Comparison of ENCODE assay signal across 9 cellular contexts in the genomic region with DNA sequence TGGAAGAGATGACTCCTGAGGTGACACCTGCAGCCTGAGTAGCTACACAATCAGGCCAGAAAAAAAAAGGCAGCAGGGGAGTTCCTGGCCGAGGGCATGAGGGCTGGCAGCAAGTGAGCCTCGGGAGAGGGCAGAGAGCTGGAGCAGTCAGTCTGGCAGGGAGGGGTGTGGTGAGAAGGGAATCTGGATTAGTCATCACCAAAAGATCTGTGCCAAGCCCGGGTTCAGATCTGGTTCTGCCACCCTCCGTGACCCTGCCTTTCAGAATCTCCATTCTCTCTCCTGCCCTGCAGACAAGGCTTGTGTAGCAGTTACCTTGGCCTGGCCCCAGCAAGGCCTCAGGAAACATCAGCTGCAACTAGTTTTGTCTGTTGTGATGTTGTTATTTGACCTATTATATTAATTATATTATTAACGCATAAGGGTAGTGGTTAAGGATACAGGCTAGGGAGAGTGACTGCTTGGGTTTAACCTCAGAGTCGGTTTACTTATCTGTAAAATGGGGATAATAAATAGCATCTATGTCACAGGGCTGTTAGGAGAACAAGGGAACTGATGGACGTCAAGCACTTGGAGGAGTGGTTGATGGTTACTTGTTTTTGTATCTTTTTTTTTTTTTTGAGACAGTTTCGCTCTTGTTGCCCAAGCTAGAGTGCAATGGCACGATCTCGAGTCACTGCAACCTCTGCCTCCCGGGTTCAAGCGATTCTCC. TPM values are rescaled to one million over a fixed set of nuclear protein-coding genes. Genes with fewer than 3 reads are reported as not detected.
A peak's percentile ranks its signal among the peaks of the same experiment; 100 is the strongest.
DNase-seq lines count a peak whose midpoint lies in the region; ATAC-seq and TF ChIP-seq lines count a peak whose summit lies in the region.
"Had no signal": no experiment of that assay in that cellular context is flagged by ENCODE, and none has a peak within 500 bp of the region (broad histone marks: within the 10 kb centered on the region; RNA-seq: fewer than 3 reads in every experiment).

No MANE protein-coding gene starts in this region.

- CTCF ChIA-PET in activated B cell treated with CpG ODN at 0.5 μM for 24 hours (lab: Charles Lee) = interaction anchor here (1.4 to 2.4 kb wide), 2 partner anchors 8 to 9 kb away, joined by 3 to 12 read pairs; no protein-coding TSS in a partner anchor

- H3K36me3 Mint-ChIP-seq in activated B cell treated with CpG ODN at 0.5 μM for 24 hours (ENCODE audit: low read depth) (peaks cover 19% of the 10 kb centered on the region), type B pancreatic cell (peaks cover 9% of the 10 kb centered on the region)
- H3K36me3 Mint-ChIP-seq in naive thymus-derived CD8-positive, alpha-beta T cell = peaks cover 0 to 10% (median 5%) of the 10 kb centered on the region in 3 donors

- intact Hi-C loops in activated B cell treated with CpG ODN at 0.5 μM for 24 hours (cut with micrococcal nuclease) = no loop called here

- POLR2A ChIA-PET in activated B cell treated with CpG ODN at 0.5 μM for 24 hours (lab: Charles Lee) = interaction anchor here (0.6 to 1.5 kb wide), 3 partner anchors 9 to 22 kb away, joined by 4 to 7 read pairs (median 6); partner anchors contain the start of gene TBCB
- POLR2A ChIA-PET in naive thymus-derived CD8-positive, alpha-beta T cell (lab: Charles Lee) = interaction anchor here (1.0 to 2.1 kb wide), 3 partner anchors 13 to 206 kb away, joined by 3 to 5 read pairs (median 4); partner anchors contain the start of gene TBCB

- TF ChIP-seq CTCF in activated B cell treated with CpG ODN at 0.5 μM for 24 hours (IDR thresholded peaks at IDR 0.05) (no peak), type B pancreatic cell (conservative IDR thresholded peaks at IDR 0.05) (no peak)

- H3K4me3 Mint-ChIP-seq in activated B cell treated with CpG ODN at 0.5 μM for 24 hours (no peak overlapping the region), type B pancreatic cell (peak overlapping the region; percentile 66)
- no peak overlapping the region for H3K4me3 Mint-ChIP-seq in naive thymus-derived CD8-positive, alpha-beta T cell

- in situ Hi-C loops in ACHN (cut with HindIII; ENCODE audit: low pct_ligation_motif_present, low pct_unique_long_range_greater_than_20kb, low sequenced_read_pairs) = no loop called here

- H3K27ac Mint-ChIP-seq in activated B cell treated with CpG ODN at 0.5 μM for 24 hours = peak overlapping the region; percentile 30
- H3K27ac Mint-ChIP-seq in type B pancreatic cell = peak overlapping the region; percentile 93
- H3K27ac Mint-ChIP-seq in naive thymus-derived CD8-positive, alpha-beta T cell = peak overlapping the region in 3 of 10 donors; percentile 1 to 23 (median 7)

- ATAC-seq in activated B cell treated with CpG ODN at 0.5 μM for 24 hours (ENCODE audit: low read depth) = no peak
- ATAC-seq in naive thymus-derived CD8-positive, alpha-beta T cell = no peak
- ATAC-seq in GM19328 (IDR thresholded peaks at IDR 0.05; ENCODE audit: unreplicated experiment) = no peak

- H3K27me3 Mint-ChIP-seq in activated B cell treated with CpG ODN at 0.5 μM for 24 hours (peaks cover 2% of the 10 kb centered on the region), type B pancreatic cell (no peaks in the 10 kb centered on the region)
- no peaks in the 10 kb centered on the region for H3K27me3 Mint-ChIP-seq in naive thymus-derived CD8-positive, alpha-beta T cell

- peaks cover 14% of the 10 kb centered on the region for H3K4me1 Mint-ChIP-seq in activated B cell treated with CpG ODN at 0.5 μM for 24 hours
- H3K4me1 Mint-ChIP-seq in type B pancreatic cell (ENCODE audit: unreplicated experiment) = peaks cover 9% of the 10 kb centered on the region
- peaks cover 10 to 32% (median 16%) of the 10 kb centered on the region in 4 donors for H3K4me1 Mint-ChIP-seq in naive thymus-derived CD8-positive, alpha-beta T cell

- H3K9me3 Mint-ChIP-seq in activated B cell treated with CpG ODN at 0.5 μM for 24 hours = no peaks in the 10 kb centered on the region
- peaks cover 5% of the 10 kb centered on the region for H3K9me3 Mint-ChIP-seq in type B pancreatic cell
- peaks cover 0 to 2% (median 0%) of the 10 kb centered on the region in 9 donors for H3K9me3 Mint-ChIP-seq in naive thymus-derived CD8-positive, alpha-beta T cell

- DNase-seq in ACHN (peak; percentile 81), HT1080 (ENCODE audit: low read depth) (peak; percentile 86), activated B cell treated with CpG ODN at 0.5 μM for 24 hours (no peak), islet precursor cell (peak; percentile 71), type B pancreatic cell (ENCODE audit: extremely low spot score, unreplicated experiment) (no peak), iPS-NIHi7 (ENCODE audit: extremely low spot score) (no peak)
- DNase-seq in naive thymus-derived CD8-positive, alpha-beta T cell = no peak

RNA-seq across cellular contexts. Expression of gene CAPNS1, which starts 2.7 kb away (rescaled TPM):
- 391 and 431 TPM in 2 replicates for total RNA-seq in HT1080 (2014; rRNA removed; shearing (Covaris generic))
- polyA plus RNA-seq in HT1080 (2015; cell fraction: cytosol; rRNA removed) = 426 and 495 TPM in 2 replicates
- polyA plus RNA-seq in HT1080 (2015; cell fraction: nucleus; rRNA removed) = 268 and 269 TPM in 2 replicates
- total RNA-seq in activated B cell treated with CpG ODN at 0.5 μM for 24 hours (442 and 477 TPM in 2 replicates), type B pancreatic cell (ENCODE audit: low replicate concordance) (426 and 510 TPM in 2 replicates)
- total RNA-seq in naive thymus-derived CD8-positive, alpha-beta T cell = 100 to 1,000 TPM; 228 to 239 TPM
- polyA plus RNA-seq in naive thymus-derived CD8-positive, alpha-beta T cell = 100 to 1,000 TPM in 1 of 3 donors, 10 to 100 TPM in 2; 93.4 to 137 (median 100.0) TPM

RNA-seq across cellular contexts. Expression of gene COX7A1, which starts 15.1 kb away (rescaled TPM):
- total RNA-seq in HT1080 (2014; rRNA removed; shearing (Covaris generic)) = not detected in 2 replicates
- not detected in 2 replicates for polyA plus RNA-seq in HT1080 (2015; cell fraction: cytosol; rRNA removed)
- not detected in 2 replicates for polyA plus RNA-seq in HT1080 (2015; cell fraction: nucleus; rRNA removed)
- not detected in 2 replicates for total RNA-seq in activated B cell treated with CpG ODN at 0.5 μM for 24 hours
- total RNA-seq in type B pancreatic cell (ENCODE audit: low replicate concordance) = not detected in 2 replicates
- total RNA-seq in naive thymus-derived CD8-positive, alpha-beta T cell = not detected
- polyA plus RNA-seq in naive thymus-derived CD8-positive, alpha-beta T cell = not detected

RNA-seq across cellular contexts. Expression of gene TBCB, which starts 21.9 kb away (rescaled TPM):
- total RNA-seq in HT1080 (2014; rRNA removed; shearing (Covaris generic)) = 176 and 193 TPM in 2 replicates
- 114 and 200 TPM in 2 replicates for polyA plus RNA-seq in HT1080 (2015; cell fraction: cytosol; rRNA removed)
- 69.1 and 103 TPM in 2 replicates for polyA plus RNA-seq in HT1080 (2015; cell fraction: nucleus; rRNA removed)
- total RNA-seq in activated B cell treated with CpG ODN at 0.5 μM for 24 hours (138 and 144 TPM in 2 replicates), type B pancreatic cell (ENCODE audit: low replicate concordance) (106 and 148 TPM in 2 replicates)
- 100 to 1,000 TPM; 111 to 120 TPM for total RNA-seq in naive thymus-derived CD8-positive, alpha-beta T cell
- polyA plus RNA-seq in naive thymus-derived CD8-positive, alpha-beta T cell = 100 to 1,000 TPM; 169 to 208 (median 179) TPM

RNA-seq across cellular contexts. Expression of gene POLR2I, which starts 22.5 kb away (rescaled TPM):
- 124 and 135 TPM in 2 replicates for total RNA-seq in HT1080 (2014; rRNA removed; shearing (Covaris generic))
- 32.7 and 49.8 TPM in 2 replicates for polyA plus RNA-seq in HT1080 (2015; cell fraction: cytosol; rRNA removed)
- 8.2 and 13.2 TPM in 2 replicates for polyA plus RNA-seq in HT1080 (2015; cell fraction: nucleus; rRNA removed)
- 46.6 and 51.6 TPM in 2 replicates for total RNA-seq in activated B cell treated with CpG ODN at 0.5 μM for 24 hours
- 74.7 and 81.7 TPM in 2 replicates for total RNA-seq in type B pancreatic cell (ENCODE audit: low replicate concordance)
- 10 to 100 TPM; 37.2 to 48.8 TPM for total RNA-seq in naive thymus-derived CD8-positive, alpha-beta T cell
- polyA plus RNA-seq in naive thymus-derived CD8-positive, alpha-beta T cell = 100 to 1,000 TPM; 124 to 168 (median 149) TPM

RNA-seq across cellular contexts. Expression of gene OVOL3, which starts 26.2 kb away (rescaled TPM):
- total RNA-seq in HT1080 (2014; rRNA removed; shearing (Covaris generic)) = not detected in 2 replicates
- polyA plus RNA-seq in HT1080 (2015; cell fraction: cytosol; rRNA removed) = not detected in 2 replicates
- polyA plus RNA-seq in HT1080 (2015; cell fraction: nucleus; rRNA removed) = not detected in 2 replicates
- total RNA-seq in activated B cell treated with CpG ODN at 0.5 μM for 24 hours (not detected in 2 replicates), type B pancreatic cell (ENCODE audit: low replicate concordance) (not detected in 2 replicates)
- total RNA-seq in naive thymus-derived CD8-positive, alpha-beta T cell = not detected
- polyA plus RNA-seq in naive thymus-derived CD8-positive, alpha-beta T cell = not detected
- total RNA-seq: pulmonary artery endothelial cell had no signal

Comparison
In these comparisons a context has a peak if more than half of its experiments do, and no peak if none do; other contexts are left out.
1. DNase-seq: peak in ACHN (single experiment), HT1080 (single experiment) and islet precursor cell (single experiment); none in activated B cell treated with CpG ODN at 0.5 μM for 24 hours (single experiment), type B pancreatic cell (single experiment), naive thymus-derived CD8-positive, alpha-beta T cell (0 of 10) and iPS-NIHi7 (single experiment).